Comparison of ENCODE assay signal across 12 cellular contexts in the genomic region with DNA sequence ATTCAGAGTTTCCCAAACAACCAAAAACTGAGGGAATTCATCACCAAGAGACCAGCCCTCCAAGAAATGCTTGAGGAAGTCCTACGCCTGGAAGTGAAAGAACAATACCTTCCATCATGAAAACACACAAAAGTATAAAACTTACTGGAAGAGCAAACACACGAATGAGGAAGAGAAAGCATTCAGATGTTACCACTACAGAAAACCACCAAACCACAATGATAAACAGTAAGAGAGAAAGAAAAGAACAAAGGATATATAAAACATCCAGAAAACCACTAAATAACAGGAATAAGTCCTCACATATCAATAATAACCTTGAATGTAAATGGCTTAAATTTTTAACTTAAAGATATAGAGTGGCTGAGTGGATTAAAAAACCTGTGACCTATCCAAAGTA. TPM values are rescaled to one million over a fixed set of nuclear protein-coding genes. Genes with fewer than 3 reads are reported as not detected.
A peak's percentile ranks its signal among the peaks of the same experiment; 100 is the strongest.
DNase-seq lines count a peak whose midpoint lies in the region; ATAC-seq and TF ChIP-seq lines count a peak whose summit lies in the region.
"Had no signal": no experiment of that assay in that cellular context is flagged by ENCODE, and none has a peak within 500 bp of the region (broad histone marks: within the 10 kb centered on the region; RNA-seq: fewer than 3 reads in every experiment).

No MANE protein-coding gene starts in this region.

- H3K27ac ChIP-seq in aorta (ENCODE audit: low read depth in 1 of 2, low read length in 2 of 2) = no peak overlapping the region

- no peaks in the 10 kb centered on the region for H3K36me3 ChIP-seq in aorta (ENCODE audit: control insufficient read depth in 1 of 2, insufficient read depth in 2 of 2, low read length in 1 of 2)

- H3K4me1 Mint-ChIP-seq in HFFc6 (ENCODE audit: low read depth) = peaks cover 96% of the 10 kb centered on the region

- H3K27me3 Mint-ChIP-seq in HFFc6 (ENCODE audit: insufficient read depth) = peaks cover 17% of the 10 kb centered on the region

- intact Hi-C loops in aorta (cut with DNase I) = loop anchor here (5.0 kb wide), 3 partner anchors 32 to 127 kb away; no protein-coding TSS in a partner anchor

- ATAC-seq in GM18498 (IDR thresholded peaks at IDR 0.05; ENCODE audit: unreplicated experiment) (peak; percentile 70), omental fat pad (ENCODE audit: low FRiP score) (no peak), aorta (ENCODE audit: low FRiP score) (no peak)

- no peak overlapping the region for H3K4me3 ChIP-seq in aorta (ENCODE audit: low read length in 2 of 2)

- DNase-seq in HFFc6 (no peak), MV-4-11 (lab: John Stamatoyannopoulos, UW) (peak; percentile 89), fibroblast of peridontal ligament (ENCODE audit: extremely low read depth) (peak; percentile 64), omental fat pad (ENCODE audit: low spot score) (no peak), aorta (no peak), NCI-H82 treated with DMSO at 0.1 percent for 48 hours (lab: John Stamatoyannopoulos, UW; ENCODE audit: unreplicated experiment) (no peak), pons (ENCODE audit: low spot score) (no peak)
- DNase-seq: islet precursor cell, NCI-H226, nucleus accumbens, trophoblast cell had no signal

- no peaks in the 10 kb centered on the region for H3K27me3 ChIP-seq in aorta (ENCODE audit: control insufficient read depth in 1 of 2, insufficient read depth in 2 of 2, low read length in 1 of 2)

- no peaks in the 10 kb centered on the region for H3K9me3 ChIP-seq in aorta (ENCODE audit: control insufficient read depth, low read length)

- peaks cover 68% of the 10 kb centered on the region for H3K36me3 Mint-ChIP-seq in HFFc6 (ENCODE audit: low read depth)

- H3K27ac Mint-ChIP-seq in HFFc6 = peak overlapping the region; percentile 75

- H3K9me3 Mint-ChIP-seq in HFFc6 = peaks cover 23% of the 10 kb centered on the region

- H3K4me1 ChIP-seq in aorta (ENCODE audit: control insufficient read depth in 1 of 2, insufficient read depth in 2 of 2, low read length in 2 of 2) = peaks cover 2 to 8% of the 10 kb centered on the region in 2 donors

- H3K4me3 Mint-ChIP-seq in HFFc6 = peak overlapping the region; percentile 37

- TF ChIP-seq CTCF in HFFc6 (IDR thresholded peaks at IDR 0.05) (no peak), omental fat pad (IDR thresholded peaks at IDR 0.05) (no peak)

- WGBS in aorta, 2 donors = 90 to 91% methylated on average over 2 of the region's 2 CpGs

RNA-seq across cellular contexts. Expression of a gene that starts 58.5 kb away (rescaled TPM):
- total RNA-seq in HFFc6 (2021; fragmentation: NEBNext Ultra II Directional; extraction: Animal tissue kit (Norgen Biotek cat#: 25700)) = 10 to 100 TPM; 33.4 to 45.6 (median 39.2) TPM
- total RNA-seq in omental fat pad (10 to 100 TPM; 13.9 to 21.6 (median 18.0) TPM), aorta (10 to 100 TPM; 19.9 to 29.6 TPM)
- 1 to 10 TPM; 7.0 to 9.1 TPM for polyA plus RNA-seq in aorta

Comparison
In these comparisons a context has a peak if more than half of its experiments do, and no peak if none do; other contexts are left out.
1. DNase-seq: peak in MV-4-11 (single experiment) and fibroblast of peridontal ligament (single experiment); none in HFFc6 (single experiment), omental fat pad (single experiment), aorta (0 of 2), NCI-H82 treated with DMSO at 0.1 percent for 48 hours (single experiment) and pons (single experiment).